Comparison of ENCODE assay signal across 1 cellular context in the genomic region with DNA sequence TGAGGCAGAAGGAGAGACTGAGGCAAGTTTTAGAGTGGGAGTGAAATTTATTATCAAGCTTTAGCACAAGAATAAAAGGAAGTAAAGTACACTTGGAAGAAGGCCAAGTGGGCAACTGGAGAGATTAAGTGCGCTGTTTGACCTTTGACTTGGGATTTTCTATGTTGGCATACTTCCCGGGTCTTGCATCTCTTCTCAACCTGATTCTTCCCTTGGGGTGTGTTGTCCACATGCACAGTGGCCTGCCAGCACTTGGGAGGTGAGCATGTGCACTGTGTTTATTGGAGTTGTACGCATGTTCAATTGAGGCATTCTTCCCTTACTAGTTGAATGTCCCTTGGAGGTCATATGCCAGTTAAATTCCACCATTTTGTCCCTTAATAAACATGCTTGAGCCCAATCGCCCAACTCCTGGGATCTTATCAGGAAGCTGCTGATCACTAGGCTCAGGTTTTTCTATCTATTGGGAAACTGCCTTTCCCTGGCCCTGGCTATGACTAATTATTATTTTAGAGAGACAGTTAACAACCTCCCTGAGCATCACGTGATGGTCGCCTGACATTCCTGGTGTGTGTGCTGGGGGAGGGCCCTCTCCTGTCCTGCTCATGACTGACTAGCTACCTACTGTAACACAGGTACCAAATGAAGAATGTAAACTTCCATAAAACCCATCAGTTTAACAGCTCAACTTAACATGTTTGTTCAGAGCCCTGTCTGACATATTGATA.
TF ChIP-seq lines count a peak whose summit lies in the region.

No MANE protein-coding gene starts in this region.

TF ChIP-seq in HEK293, 187 proteins besides CTCF, POLR2A, EP300 and RAD21 (continued from another document):
- TF ChIP-seq, protein P1, sequence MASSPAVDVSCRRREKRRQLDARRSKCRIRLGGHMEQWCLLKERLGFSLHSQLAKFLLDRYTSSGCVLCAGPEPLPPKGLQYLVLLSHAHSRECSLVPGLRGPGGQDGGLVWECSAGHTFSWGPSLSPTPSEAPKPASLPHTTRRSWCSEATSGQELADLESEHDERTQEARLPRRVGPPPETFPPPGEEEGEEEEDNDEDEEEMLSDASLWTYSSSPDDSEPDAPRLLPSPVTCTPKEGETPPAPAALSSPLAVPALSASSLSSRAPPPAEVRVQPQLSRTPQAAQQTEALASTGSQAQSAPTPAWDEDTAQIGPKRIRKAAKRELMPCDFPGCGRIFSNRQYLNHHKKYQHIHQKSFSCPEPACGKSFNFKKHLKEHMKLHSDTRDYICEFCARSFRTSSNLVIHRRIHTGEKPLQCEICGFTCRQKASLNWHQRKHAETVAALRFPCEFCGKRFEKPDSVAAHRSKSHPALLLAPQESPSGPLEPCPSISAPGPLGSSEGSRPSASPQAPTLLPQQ (tag by site-specific recombination; IDR thresholded peaks at IDR 0.05) = no peak
- TF ChIP-seq ZNF341 (tag by site-specific recombination; IDR thresholded peaks at IDR 0.05; ENCODE audit: low read depth) = no peak
- TF ChIP-seq, protein P2, sequence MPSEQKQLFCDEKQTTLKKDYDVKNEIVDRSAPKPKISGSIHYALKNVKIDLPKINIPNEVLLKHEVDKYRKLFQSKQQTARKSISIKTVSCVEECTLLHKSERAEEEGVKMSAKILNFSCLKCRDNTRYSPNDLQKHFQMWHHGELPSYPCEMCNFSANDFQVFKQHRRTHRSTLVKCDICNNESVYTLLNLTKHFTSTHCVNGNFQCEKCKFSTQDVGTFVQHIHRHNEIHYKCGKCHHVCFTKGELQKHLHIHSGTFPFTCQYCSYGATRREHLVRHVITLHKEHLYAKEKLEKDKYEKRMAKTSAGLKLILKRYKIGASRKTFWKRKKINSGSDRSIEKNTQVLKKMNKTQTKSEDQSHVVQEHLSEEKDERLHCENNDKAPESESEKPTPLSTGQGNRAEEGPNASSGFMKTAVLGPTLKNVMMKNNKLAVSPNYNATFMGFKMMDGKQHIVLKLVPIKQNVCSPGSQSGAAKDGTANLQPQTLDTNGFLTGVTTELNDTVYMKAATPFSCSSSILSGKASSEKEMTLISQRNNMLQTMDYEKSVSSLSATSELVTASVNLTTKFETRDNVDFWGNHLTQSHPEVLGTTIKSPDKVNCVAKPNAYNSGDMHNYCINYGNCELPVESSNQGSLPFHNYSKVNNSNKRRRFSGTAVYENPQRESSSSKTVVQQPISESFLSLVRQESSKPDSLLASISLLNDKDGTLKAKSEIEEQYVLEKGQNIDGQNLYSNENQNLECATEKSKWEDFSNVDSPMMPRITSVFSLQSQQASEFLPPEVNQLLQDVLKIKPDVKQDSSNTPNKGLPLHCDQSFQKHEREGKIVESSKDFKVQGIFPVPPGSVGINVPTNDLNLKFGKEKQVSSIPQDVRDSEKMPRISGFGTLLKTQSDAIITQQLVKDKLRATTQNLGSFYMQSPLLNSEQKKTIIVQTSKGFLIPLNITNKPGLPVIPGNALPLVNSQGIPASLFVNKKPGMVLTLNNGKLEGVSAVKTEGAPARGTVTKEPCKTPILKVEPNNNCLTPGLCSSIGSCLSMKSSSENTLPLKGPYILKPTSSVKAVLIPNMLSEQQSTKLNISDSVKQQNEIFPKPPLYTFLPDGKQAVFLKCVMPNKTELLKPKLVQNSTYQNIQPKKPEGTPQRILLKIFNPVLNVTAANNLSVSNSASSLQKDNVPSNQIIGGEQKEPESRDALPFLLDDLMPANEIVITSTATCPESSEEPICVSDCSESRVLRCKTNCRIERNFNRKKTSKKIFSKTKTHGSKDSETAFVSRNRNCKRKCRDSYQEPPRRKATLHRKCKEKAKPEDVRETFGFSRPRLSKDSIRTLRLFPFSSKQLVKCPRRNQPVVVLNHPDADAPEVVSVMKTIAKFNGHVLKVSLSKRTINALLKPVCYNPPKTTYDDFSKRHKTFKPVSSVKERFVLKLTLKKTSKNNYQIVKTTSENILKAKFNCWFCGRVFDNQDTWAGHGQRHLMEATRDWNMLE (tag by site-specific recombination; conservative IDR thresholded peaks at IDR 0.05; ENCODE audit: low read depth) = 0 out of 2 replicates have a peak, but pooled peaks have one; percentile 15
- TF ChIP-seq ZNF707 (tag by site-specific recombination; IDR thresholded peaks at IDR 0.05) = no peak
- TF ChIP-seq, protein P3, sequence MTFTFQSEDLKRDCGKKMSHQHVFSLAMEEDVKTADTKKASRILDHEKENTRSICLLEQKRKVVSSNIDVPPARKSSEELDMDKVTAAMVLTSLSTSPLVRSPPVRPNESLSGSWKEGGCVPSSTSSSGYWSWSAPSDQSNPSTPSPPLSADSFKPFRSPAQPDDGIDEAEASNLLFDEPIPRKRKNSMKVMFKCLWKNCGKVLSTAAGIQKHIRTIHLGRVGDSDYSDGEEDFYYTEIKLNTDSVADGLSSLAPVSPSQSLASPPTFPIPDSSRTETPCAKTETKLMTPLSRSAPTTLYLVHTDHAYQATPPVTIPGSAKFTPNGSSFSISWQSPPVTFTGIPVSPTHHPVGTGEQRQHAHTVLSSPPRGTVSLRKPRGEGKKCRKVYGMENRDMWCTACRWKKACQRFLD (tag by site-specific recombination; IDR thresholded peaks at IDR 0.05) = no peak
- TF ChIP-seq REPIN1 (tag by site-specific recombination; IDR thresholded peaks at IDR 0.05; ENCODE audit: low read depth) = no peak
- no peak for TF ChIP-seq ZNF777 (tag by site-specific recombination; IDR thresholded peaks at IDR 0.05; ENCODE audit: borderline replicate concordance)
- TF ChIP-seq, protein P4, sequence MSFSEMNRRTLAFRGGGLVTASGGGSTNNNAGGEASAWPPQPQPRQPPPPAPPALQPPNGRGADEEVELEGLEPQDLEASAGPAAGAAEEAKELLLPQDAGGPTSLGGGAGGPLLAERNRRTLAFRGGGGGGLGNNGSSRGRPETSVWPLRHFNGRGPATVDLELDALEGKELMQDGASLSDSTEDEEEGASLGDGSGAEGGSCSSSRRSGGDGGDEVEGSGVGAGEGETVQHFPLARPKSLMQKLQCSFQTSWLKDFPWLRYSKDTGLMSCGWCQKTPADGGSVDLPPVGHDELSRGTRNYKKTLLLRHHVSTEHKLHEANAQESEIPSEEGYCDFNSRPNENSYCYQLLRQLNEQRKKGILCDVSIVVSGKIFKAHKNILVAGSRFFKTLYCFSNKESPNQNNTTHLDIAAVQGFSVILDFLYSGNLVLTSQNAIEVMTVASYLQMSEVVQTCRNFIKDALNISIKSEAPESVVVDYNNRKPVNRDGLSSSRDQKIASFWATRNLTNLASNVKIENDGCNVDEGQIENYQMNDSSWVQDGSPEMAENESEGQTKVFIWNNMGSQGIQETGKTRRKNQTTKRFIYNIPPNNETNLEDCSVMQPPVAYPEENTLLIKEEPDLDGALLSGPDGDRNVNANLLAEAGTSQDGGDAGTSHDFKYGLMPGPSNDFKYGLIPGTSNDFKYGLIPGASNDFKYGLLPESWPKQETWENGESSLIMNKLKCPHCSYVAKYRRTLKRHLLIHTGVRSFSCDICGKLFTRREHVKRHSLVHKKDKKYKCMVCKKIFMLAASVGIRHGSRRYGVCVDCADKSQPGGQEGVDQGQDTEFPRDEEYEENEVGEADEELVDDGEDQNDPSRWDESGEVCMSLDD (tag by site-specific recombination; IDR thresholded peaks at IDR 0.05) = no peak
- no peak for TF ChIP-seq ZSCAN23 (tag by site-specific recombination; IDR thresholded peaks at IDR 0.05)
- no peak for TF ChIP-seq ZNF677 (tag by site-specific recombination; IDR thresholded peaks at IDR 0.05)
- TF ChIP-seq ZBTB48 (tag by site-specific recombination; IDR thresholded peaks at IDR 0.05) = 0 out of 2 replicates have a peak, but pooled peaks have one; percentile 45
- TF ChIP-seq ZNF658 (tag by site-specific recombination; IDR thresholded peaks at IDR 0.05) = no peak
- TF ChIP-seq, protein P5, sequence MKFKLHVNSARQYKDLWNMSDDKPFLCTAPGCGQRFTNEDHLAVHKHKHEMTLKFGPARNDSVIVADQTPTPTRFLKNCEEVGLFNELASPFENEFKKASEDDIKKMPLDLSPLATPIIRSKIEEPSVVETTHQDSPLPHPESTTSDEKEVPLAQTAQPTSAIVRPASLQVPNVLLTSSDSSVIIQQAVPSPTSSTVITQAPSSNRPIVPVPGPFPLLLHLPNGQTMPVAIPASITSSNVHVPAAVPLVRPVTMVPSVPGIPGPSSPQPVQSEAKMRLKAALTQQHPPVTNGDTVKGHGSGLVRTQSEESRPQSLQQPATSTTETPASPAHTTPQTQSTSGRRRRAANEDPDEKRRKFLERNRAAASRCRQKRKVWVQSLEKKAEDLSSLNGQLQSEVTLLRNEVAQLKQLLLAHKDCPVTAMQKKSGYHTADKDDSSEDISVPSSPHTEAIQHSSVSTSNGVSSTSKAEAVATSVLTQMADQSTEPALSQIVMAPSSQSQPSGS (tag by site-specific recombination; IDR thresholded peaks at IDR 0.05; ENCODE audit: low read depth) = no peak
- TF ChIP-seq ZIC2 (tag by site-specific recombination; IDR thresholded peaks at IDR 0.05) = no peak
- TF ChIP-seq ZNF19 (tag by site-specific recombination; IDR thresholded peaks at IDR 0.05; ENCODE audit: low read depth) = no peak
- peak; percentile 58 for TF ChIP-seq FEZF1 (tag by site-specific recombination; IDR thresholded peaks at IDR 0.05)
- no peak for TF ChIP-seq ZNF596 (tag by site-specific recombination; IDR thresholded peaks at IDR 0.05)
- TF ChIP-seq, protein P6, sequence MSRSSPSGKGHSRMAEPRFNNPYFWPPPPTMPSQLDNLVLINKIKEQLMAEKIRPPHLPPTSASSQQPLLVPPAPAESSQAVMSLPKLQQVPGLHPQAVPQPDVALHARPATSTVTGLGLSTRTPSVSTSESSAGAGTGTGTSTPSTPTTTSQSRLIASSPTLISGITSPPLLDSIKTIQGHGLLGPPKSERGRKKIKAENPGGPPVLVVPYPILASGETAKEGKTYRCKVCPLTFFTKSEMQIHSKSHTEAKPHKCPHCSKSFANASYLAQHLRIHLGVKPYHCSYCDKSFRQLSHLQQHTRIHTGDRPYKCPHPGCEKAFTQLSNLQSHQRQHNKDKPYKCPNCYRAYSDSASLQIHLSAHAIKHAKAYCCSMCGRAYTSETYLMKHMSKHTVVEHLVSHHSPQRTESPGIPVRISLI (tag by site-specific recombination; IDR thresholded peaks at IDR 0.05) = no peak
- TF ChIP-seq ZNF10 (tag by site-specific recombination; IDR thresholded peaks at IDR 0.05) = no peak
- TF ChIP-seq KLF16 (tag by site-specific recombination; IDR thresholded peaks at IDR 0.05) = no peak
- no peak for TF ChIP-seq SCRT2 (tag by site-specific recombination; IDR thresholded peaks at IDR 0.05)
- no peak for TF ChIP-seq ZNF473 (tag by site-specific recombination; IDR thresholded peaks at IDR 0.05)
- no peak for TF ChIP-seq ZNF366 (tag by site-specific recombination; conservative IDR thresholded peaks at IDR 0.05)
- TF ChIP-seq, protein P7, sequence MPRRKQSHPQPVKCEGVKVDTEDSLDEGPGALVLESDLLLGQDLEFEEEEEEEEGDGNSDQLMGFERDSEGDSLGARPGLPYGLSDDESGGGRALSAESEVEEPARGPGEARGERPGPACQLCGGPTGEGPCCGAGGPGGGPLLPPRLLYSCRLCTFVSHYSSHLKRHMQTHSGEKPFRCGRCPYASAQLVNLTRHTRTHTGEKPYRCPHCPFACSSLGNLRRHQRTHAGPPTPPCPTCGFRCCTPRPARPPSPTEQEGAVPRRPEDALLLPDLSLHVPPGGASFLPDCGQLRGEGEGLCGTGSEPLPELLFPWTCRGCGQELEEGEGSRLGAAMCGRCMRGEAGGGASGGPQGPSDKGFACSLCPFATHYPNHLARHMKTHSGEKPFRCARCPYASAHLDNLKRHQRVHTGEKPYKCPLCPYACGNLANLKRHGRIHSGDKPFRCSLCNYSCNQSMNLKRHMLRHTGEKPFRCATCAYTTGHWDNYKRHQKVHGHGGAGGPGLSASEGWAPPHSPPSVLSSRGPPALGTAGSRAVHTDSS (tag by site-specific recombination; IDR thresholded peaks at IDR 0.05) = no peak
- TF ChIP-seq ZNF274 (IDR thresholded peaks at IDR 0.05; ENCODE audit: low read length) = no peak
- TF ChIP-seq ZNF274 (tag by site-specific recombination; IDR thresholded peaks at IDR 0.05; ENCODE audit: borderline replicate concordance) = no peak
- TF ChIP-seq HOXA7 (CRISPR knock-in tag; IDR thresholded peaks at IDR 0.05; ENCODE audit: borderline replicate concordance) = no peak
- peak; percentile 64 for TF ChIP-seq ZNF335 (tag by site-specific recombination; conservative IDR thresholded peaks at IDR 0.05)
- no peak for TF ChIP-seq ZNF391 (tag by site-specific recombination; IDR thresholded peaks at IDR 0.05; ENCODE audit: borderline replicate concordance, low read depth)
- TF ChIP-seq ZNF354C (tag by site-specific recombination; IDR thresholded peaks at IDR 0.05; ENCODE audit: borderline replicate concordance, low read depth) = no peak
- TF ChIP-seq ZNF223 (tag by site-specific recombination; IDR thresholded peaks at IDR 0.05) = no peak
- no peak for TF ChIP-seq ZNF510 (tag by site-specific recombination; IDR thresholded peaks at IDR 0.05; ENCODE audit: insufficient replicate concordance)
- TF ChIP-seq ZNF114 (tag by site-specific recombination; IDR thresholded peaks at IDR 0.05) = no peak
- TF ChIP-seq ZNF239 (tag by site-specific recombination; IDR thresholded peaks at IDR 0.05) = no peak
